In genomic region chr14:96590190-96590860, GRCh38 we compare ENCODE assay signal across 24 cellular contexts.
"Had no signal": no experiment of that assay in that cellular context is flagged by ENCODE, and none has a peak within 500 bp of the region (broad histone marks: within the 10 kb centered on the region; RNA-seq: fewer than 3 reads in every experiment).

No MANE protein-coding gene starts in this region.

- H3K36me3 Mint-ChIP-seq: activated naive CD8-positive, alpha-beta T cell; natural killer cell had no signal

- H3K9me3 ChIP-seq: esophagus squamous epithelium, heart right ventricle, left ventricle myocardium inferior, testis, transverse colon had no signal

- FAIRE-seq: colon, endometrium, urothelium cell line had no signal

- DNase-seq: activated CD4-positive, alpha-beta T cell treated with anti-CD3 and anti-CD28 coated beads for 36 hours; activated CD4-positive, alpha-beta T cell treated with anti-CD3 and anti-CD28 coated beads, Interleukin-2, amount 50 U/mL, for 4 hours; activated CD4-positive, CD25-positive, alpha-beta regulatory T cell; activated effector memory CD4-positive, alpha-beta T cell treated with Interleukin-2 at 50 U/mL for 16 hours; activated naive CD4-positive, alpha-beta T cell treated with Interleukin-2 at 50 U/mL for 16 hours; anterior cingulate cortex; dermis blood vessel endothelial cell; effector CD4-positive, alpha-beta T cell; esophagus squamous epithelium; foreskin melanocyte; heart right ventricle; left ventricle myocardium inferior; mesendoderm; natural killer cell; stimulated activated CD4-positive, alpha-beta T cell treated with anti-CD3 and anti-CD28 coated beads, Interleukin-4, amount 100 ng/mL, for 1 hour; stimulated activated naive CD8-positive, alpha-beta T cell treated with anti-CD3 and anti-CD28 coated beads, Interleukin-15, Interleukin-2, amounts not matched to agents 100 U/mL and 50 U/mL, for 24 hours; transverse colon had no signal

- H3K27ac ChIP-seq: epithelial cell of prostate, esophagus squamous epithelium, heart right ventricle, left ventricle myocardium inferior, testis, transverse colon had no signal

- H3K4me3 ChIP-seq: esophagus squamous epithelium, heart right ventricle, left ventricle myocardium inferior, lung, testis, transverse colon had no signal

- ATAC-seq: activated CD4-positive, alpha-beta T cell treated with anti-CD3 and anti-CD28 coated beads for 36 hours; heart right ventricle; natural killer cell; stimulated activated naive CD8-positive, alpha-beta T cell treated with anti-CD3 and anti-CD28 coated beads, Interleukin-15, Interleukin-2, amounts not matched to agents 100 U/mL and 50 U/mL, for 24 hours had no signal

- H3K36me3 ChIP-seq: esophagus squamous epithelium, heart right ventricle, left ventricle myocardium inferior, transverse colon had no signal

- H3K27me3 ChIP-seq: testis had no signal

- H3K9me3 Mint-ChIP-seq: natural killer cell had no signal

- H3K27ac Mint-ChIP-seq: activated CD4-positive, alpha-beta T cell treated with anti-CD3 and anti-CD28 coated beads for 36 hours; activated naive CD8-positive, alpha-beta T cell; natural killer cell had no signal

- H3K4me3 Mint-ChIP-seq: activated CD4-positive, alpha-beta T cell treated with anti-CD3 and anti-CD28 coated beads for 36 hours; activated naive CD8-positive, alpha-beta T cell; natural killer cell had no signal
